ENCODE assay signal across 9 cellular contexts in the genomic region with DNA sequence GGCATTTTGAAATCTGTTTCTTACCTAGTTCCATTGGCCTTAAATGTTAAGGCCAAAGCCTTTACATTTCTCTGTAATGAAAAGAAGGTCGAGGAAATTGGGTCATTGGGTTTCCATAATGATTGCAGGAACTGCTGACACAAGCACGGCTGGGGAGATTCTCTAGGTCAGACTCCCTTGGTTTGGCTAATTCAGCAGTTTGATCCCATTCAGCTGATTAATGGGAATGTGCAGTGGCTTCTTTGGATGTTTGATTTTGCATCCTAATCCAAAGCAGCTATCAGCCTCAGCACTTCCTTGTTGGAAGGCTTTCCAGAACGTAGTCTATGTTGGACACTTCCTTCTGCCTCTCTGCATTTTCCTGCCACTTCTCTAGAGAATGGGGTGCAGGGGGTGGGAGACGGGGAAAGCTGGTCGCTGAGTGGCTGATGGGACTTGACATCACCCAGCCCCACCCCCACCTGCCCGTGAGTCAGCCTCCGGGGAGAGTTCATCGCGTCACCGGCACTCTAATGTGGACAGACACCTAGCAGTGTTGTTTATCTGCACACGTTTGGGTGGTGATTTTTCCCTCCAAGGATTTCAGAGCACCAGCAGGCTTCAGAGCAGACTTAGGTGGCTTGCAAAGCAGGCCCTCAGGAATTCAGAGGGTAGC. TPM values are rescaled to one million over a fixed set of nuclear protein-coding genes. Genes with fewer than 3 reads are reported as not detected.
A peak's percentile ranks its signal among the peaks of the same experiment; 100 is the strongest.
DNase-seq lines count a peak whose midpoint lies in the region; ATAC-seq, FAIRE-seq and TF ChIP-seq lines count a peak whose summit lies in the region.
"Had no signal": no experiment of that assay in that cellular context is flagged by ENCODE, and none has a peak within 500 bp of the region (broad histone marks: within the 10 kb centered on the region; RNA-seq: fewer than 3 reads in every experiment).

No MANE protein-coding gene starts in this region.

- no peak for FAIRE-seq in small intestine (lab: Jason Lieb, UNC)
- no peak for FAIRE-seq in GM12892 (lab: Jason Lieb, UNC)

- H3F3A ChIP-seq in PC-3 (ENCODE audit: low read length, unreplicated experiment), result no peaks in the 10 kb centered on the region

- peaks cover 31% of the 10 kb centered on the region for H3K79me2 ChIP-seq in PC-3 (ENCODE audit: low read length)

- peak overlapping the region; percentile 5; the same call in 1 of the 2 replicates for H2AFZ ChIP-seq in PC-3 (ENCODE audit: low read length)

- peak; percentile 58 for DNase-seq in NCI-H82 (lab: John Stamatoyannopoulos, UW)
- DNase-seq in NCI-H82 treated with DMSO at 0.1 percent for 48 hours (lab: John Stamatoyannopoulos, UW; ENCODE audit: unreplicated experiment), result no peak
- DNase-seq in PC-3, result peak; percentile 84
- peak; percentile 56 for DNase-seq in fibroblast of mammary gland (ENCODE audit: low read depth)
- DNase-seq in small intestine, result peak; percentile 90
- DNase-seq in GM12892 (ENCODE audit: insufficient read length), result no peak
- no peak for DNase-seq in stimulated activated CD4-positive, alpha-beta T cell treated with anti-CD3 and anti-CD28 coated beads, Interleukin-4, amount 100 ng/mL, for 4 hours
- DNase-seq: stimulated activated naive B cell treated with anti-CD40 and anti-IgM and Interleukin-4, amounts not matched to agents 10 μg/mL and 1 μg/mL and 100 μg/mL, for 72 hours had no signal

- WGBS in small intestine, 3 donors, result 16 to 46% (median 28%) methylated on average over 11 of the region's 11 CpGs

- H3K36me3 ChIP-seq in PC-3 (ENCODE audit: low read depth, low read length) (peaks cover 3% of the 10 kb centered on the region; the same call in 1 of the 2 replicates), small intestine (ENCODE audit: control insufficient read depth in 2 of 2, insufficient read depth in 2 of 2, low read length in 2 of 2) (peaks cover 3 to 5% of the 10 kb centered on the region in 2 donors)

- no peak for TF ChIP-seq POLR2A in GM12892 (IDR thresholded peaks at IDR 0.05; ENCODE audit: low read depth, low read length)

- H3K4me1 ChIP-seq in PC-3 (ENCODE audit: insufficient read depth, low read length) (peaks cover 28% of the 10 kb centered on the region), small intestine (ENCODE audit: control insufficient read depth in 2 of 2, insufficient read depth in 1 of 2, low read depth in 1 of 2, low read length in 1 of 2) (peaks cover 4 to 6% of the 10 kb centered on the region in 2 donors)

- H3K9me2 ChIP-seq in PC-3 (replicated peaks; ENCODE audit: low read length), result no peaks in the 10 kb centered on the region

- no peak overlapping the region for H3K9ac ChIP-seq in PC-3 (ENCODE audit: low read length)

- H3K9me3 ChIP-seq in PC-3 (ENCODE audit: low read length) (no peaks in the 10 kb centered on the region), small intestine (ENCODE audit: control insufficient read depth, low read depth) (no peaks in the 10 kb centered on the region)

- POLR2A ChIA-PET in PC-3 (lab: Charles Lee; ENCODE audit: unreplicated experiment), result no interaction called here

- ATAC-seq in PC-3 (peak; percentile 80), HG02973 (IDR thresholded peaks at IDR 0.05; ENCODE audit: unreplicated experiment) (no peak)
- ATAC-seq: stimulated activated naive B cell treated with anti-CD40 and anti-IgM and Interleukin-4, amounts not matched to agents 10 μg/mL and 1 μg/mL and 100 μg/mL, for 72 hours had no signal

- H3K4me3 ChIP-seq in PC-3 (ENCODE audit: low read length), result no peak overlapping the region
- no peak overlapping the region for H3K4me3 ChIP-seq in fibroblast of mammary gland (ENCODE audit: control insufficient read depth, low read depth, low read length)
- H3K4me3 ChIP-seq in small intestine (ENCODE audit: low read depth in 1 of 2, low read length in 2 of 2), result no peak overlapping the region

- peak overlapping the region; percentile 48 for H3K4me2 ChIP-seq in PC-3 (ENCODE audit: low read length)

- CTCF ChIA-PET in PC-3 (lab: Charles Lee), result interaction anchor here (0.6 to 0.7 kb wide), 2 partner anchors 65 to 306 kb away, joined by 3 read pairs; no protein-coding TSS in a partner anchor

- peak overlapping the region; percentile 17 for H3K27ac ChIP-seq in PC-3 (ENCODE audit: low read length)
- H3K27ac ChIP-seq in small intestine (ENCODE audit: low read depth in 1 of 2, low read length in 1 of 2), result peak overlapping the region in 1 of 2 donors; percentile 73

- H4K20me1 ChIP-seq in PC-3 (ENCODE audit: low read length), result peaks cover 7% of the 10 kb centered on the region; the same call in 1 of the 2 replicates

- BruUV-seq in PC-3 (replicated peaks; lab: Mats Ljungman, UMichigan), result no TSS peak

- no peak for TF ChIP-seq CTCF in PC-3 (conservative IDR thresholded peaks at IDR 0.05; ENCODE audit: low read depth, low read length)
- TF ChIP-seq CTCF in fibroblast of mammary gland (conservative IDR thresholded peaks at IDR 0.05; ENCODE audit: control insufficient read depth, insufficient read depth, low read depth, low read length), result no peak

- H3K27me3 ChIP-seq in PC-3 (ENCODE audit: low read length), result no peaks in the 10 kb centered on the region
- no peaks in the 10 kb centered on the region for H3K27me3 ChIP-seq in small intestine (ENCODE audit: control insufficient read depth in 2 of 2, insufficient read depth in 2 of 2, low read length in 2 of 2)

- intact Hi-C loops in PC-3 (cut with micrococcal nuclease), result no loop called here

RNA-seq across cellular contexts. Expression of a gene that starts 5.4 kb away (rescaled TPM):
- 85.3 and 103 TPM in 2 replicates for total RNA-seq in PC-3 (2014; rRNA removed)
- polyA plus RNA-seq in small intestine, result 10 to 100 TPM; 17.3 to 19.5 (median 19.4) TPM
- polyA plus RNA-seq in GM12892 (2012; ENCODE audit: missing spikeins), result 3.4 TPM

Comparison
In these comparisons a context has a peak if more than half of its experiments do, and no peak if none do; other contexts are left out.
1. DNase-seq: peak in NCI-H82 (single experiment), PC-3 (single experiment), fibroblast of mammary gland (single experiment) and small intestine (single experiment); none in NCI-H82 treated with DMSO at 0.1 percent for 48 hours (single experiment), GM12892 (single experiment) and stimulated activated CD4-positive, alpha-beta T cell treated with anti-CD3 and anti-CD28 coated beads, Interleukin-4, amount 100 ng/mL, for 4 hours (0 of 2).